ENCODE assay signal across 9 cellular contexts in genomic region chr12:10086387-10086786, GRCh38. TPM values are rescaled to one million over a fixed set of nuclear protein-coding genes. Genes with fewer than 3 reads are reported as not detected.
"Had no signal": no experiment of that assay in that cellular context is flagged by ENCODE, and none has a peak within 500 bp of the region (broad histone marks: within the 10 kb centered on the region; RNA-seq: fewer than 3 reads in every experiment).

No MANE protein-coding gene starts in this region.

- H3K9ac ChIP-seq: GM23248 had no signal

- DNase-seq: GM23248, GOT3, H9, HCEC 1CT, KBM-7 had no signal

- H3K27ac ChIP-seq: GM23248 had no signal

- H3K4me3 ChIP-seq: GM23248 had no signal

- H2AFZ ChIP-seq: GM23248 had no signal

- FAIRE-seq: HTR-8/SVneo had no signal

RNA-seq across cellular contexts. Expression of gene CLEC1A, which starts 12.4 kb away (rescaled TPM):
- total RNA-seq: GM23248, H9, HT-29 had no signal
- polyA plus RNA-seq: GM23248, IgD-negative memory B cell had no signal

RNA-seq across cellular contexts. Expression of gene CLEC7A, which starts 43.6 kb away (rescaled TPM):
- total RNA-seq: GM23248, H9, HT-29 had no signal
- polyA plus RNA-seq: GM23248 had no signal

RNA-seq across cellular contexts. Expression of gene CLEC9A, which starts 55.9 kb away (rescaled TPM):
- total RNA-seq: GM23248, H4, H9, HT-29 had no signal
- polyA plus RNA-seq: GM23248, IgD-negative memory B cell had no signal
